In the genomic region with DNA sequence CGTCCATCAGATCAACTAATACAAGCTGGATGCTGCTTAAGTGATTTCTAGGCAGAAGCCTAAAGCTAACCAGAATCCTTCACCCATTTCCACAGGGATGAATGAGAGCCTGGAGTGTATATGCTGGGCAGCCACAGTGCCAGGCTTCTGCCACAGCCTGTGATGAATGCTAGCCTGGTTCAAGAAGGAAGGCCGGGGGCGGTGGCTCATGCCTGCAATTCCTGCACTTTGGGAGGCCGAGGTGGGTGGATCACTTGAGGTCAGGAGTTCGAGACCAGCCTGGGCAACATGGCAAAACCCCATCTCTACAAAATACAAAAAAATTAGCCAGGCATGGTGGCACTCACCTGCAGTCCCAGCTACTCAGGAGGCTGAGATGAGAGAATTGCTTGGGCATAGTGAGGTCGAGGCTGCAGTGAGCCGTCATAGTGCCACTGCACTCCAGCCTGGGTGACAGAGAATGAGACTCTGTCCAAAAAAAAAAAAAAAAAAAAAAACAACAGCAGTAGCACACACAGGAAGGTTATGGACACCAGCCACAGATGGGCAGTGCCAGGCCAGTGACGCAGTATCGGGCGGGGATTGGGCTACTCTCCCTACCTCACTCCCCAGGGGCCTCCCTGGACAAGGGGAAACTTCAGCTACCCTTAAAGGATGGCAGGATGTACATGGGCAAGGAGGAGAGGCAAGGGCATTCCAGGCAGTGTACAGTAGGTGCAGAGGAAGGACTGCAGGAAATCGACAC, we compare ENCODE assay signal across 10 cellular contexts. TPM values are rescaled to one million over a fixed set of nuclear protein-coding genes. Genes with fewer than 3 reads are reported as not detected.
DNase-seq lines count a peak whose midpoint lies in the region; ATAC-seq and TF ChIP-seq lines count a peak whose summit lies in the region.
"Had no signal": no experiment of that assay in that cellular context is flagged by ENCODE, and none has a peak within 500 bp of the region (broad histone marks: within the 10 kb centered on the region; RNA-seq: fewer than 3 reads in every experiment).

No MANE protein-coding gene starts in this region.

- no peaks in the 10 kb centered on the region for H3K9me3 Mint-ChIP-seq in T-helper 1 cell treated with Interleukin-12 subunit alpha and Interleukin-12 subunit beta and Interleukin-4 antibody, amounts not matched to agents 30 μg/mL and 1 μg/mL, for 36 hours
- H3K9me3 Mint-ChIP-seq in glutamatergic neuron (ENCODE audit: unreplicated experiment), result peaks cover 7% of the 10 kb centered on the region

- no peak for ATAC-seq in PC-3

- H3F3A ChIP-seq in PC-3 (ENCODE audit: low read length, unreplicated experiment) (no peaks in the 10 kb centered on the region), PC-9 (ENCODE audit: insufficient read depth, low read depth) (peaks cover 5% of the 10 kb centered on the region; the same call in 1 of the 2 replicates)

- H4K20me1 ChIP-seq in PC-3 (ENCODE audit: low read length) (no peaks in the 10 kb centered on the region), PC-9 (ENCODE audit: insufficient read depth) (no peaks in the 10 kb centered on the region)

- H3K9ac ChIP-seq in PC-3 (ENCODE audit: low read length), result no peak overlapping the region

- H3K4me1 ChIP-seq in PC-3 (ENCODE audit: insufficient read depth, low read length) (no peaks in the 10 kb centered on the region), sigmoid colon (peaks cover 0 to 38% (median 31%) of the 10 kb centered on the region in 4 donors), PC-9 (replicated peaks; ENCODE audit: insufficient read depth) (no peaks in the 10 kb centered on the region)
- H3K4me1 ChIP-seq: testis had no signal

- no peak for TF ChIP-seq POLR2A in sigmoid colon (IDR thresholded peaks at IDR 0.05)

- CTCF ChIA-PET in PC-3 (lab: Charles Lee) (no interaction called here), PC-9 (lab: Charles Lee) (interaction anchor here (0.5 to 0.6 kb wide), 2 partner anchors 12 to 606 kb away, joined by 7 to 10 read pairs; no protein-coding TSS in a partner anchor)

- H3K36me3 ChIP-seq in PC-3 (ENCODE audit: low read depth, low read length) (no peaks in the 10 kb centered on the region), sigmoid colon (no peaks in the 10 kb centered on the region), PC-9 (ENCODE audit: low read depth) (no peaks in the 10 kb centered on the region)
- H3K36me3 ChIP-seq: SJSA1 had no signal

- no peaks in the 10 kb centered on the region for H3K79me2 ChIP-seq in PC-3 (ENCODE audit: low read length)
- no peaks in the 10 kb centered on the region for H3K79me2 ChIP-seq in PC-9 (ENCODE audit: low read depth)

- WGBS in sigmoid colon, 2 donors, result 75 to 84% methylated on average over 11 of the region's 11 CpGs

- H3K4me2 ChIP-seq in PC-3 (ENCODE audit: low read length), result peak overlapping the region; percentile 65; the same call in 1 of the 2 replicates
- H3K4me2 ChIP-seq in PC-9, result no peak overlapping the region

- H3K9me2 ChIP-seq in PC-3 (replicated peaks; ENCODE audit: low read length) (no peaks in the 10 kb centered on the region), PC-9 (ENCODE audit: insufficient read depth) (no peaks in the 10 kb centered on the region)

- peaks cover 15% of the 10 kb centered on the region for H3K4me1 Mint-ChIP-seq in T-helper 1 cell treated with Interleukin-12 subunit alpha and Interleukin-12 subunit beta and Interleukin-4 antibody, amounts not matched to agents 30 μg/mL and 1 μg/mL, for 36 hours (ENCODE audit: low read depth)
- peaks cover 19% of the 10 kb centered on the region for H3K4me1 Mint-ChIP-seq in glutamatergic neuron (ENCODE audit: low read depth, unreplicated experiment)

- H2AFZ ChIP-seq in PC-3 (ENCODE audit: low read length), result peak overlapping the region; percentile 76
- no peak overlapping the region for H2AFZ ChIP-seq in PC-9

- H3K4me3 Mint-ChIP-seq in T-helper 1 cell treated with Interleukin-12 subunit alpha and Interleukin-12 subunit beta and Interleukin-4 antibody, amounts not matched to agents 30 μg/mL and 1 μg/mL, for 36 hours, result no peak overlapping the region
- H3K4me3 Mint-ChIP-seq in glutamatergic neuron (ENCODE audit: unreplicated experiment), result peak overlapping the region; percentile 55

- TF ChIP-seq EP300 in sigmoid colon (IDR thresholded peaks at IDR 0.05), result no peak

- peaks cover 4% of the 10 kb centered on the region for H3K27me3 Mint-ChIP-seq in T-helper 1 cell treated with Interleukin-12 subunit alpha and Interleukin-12 subunit beta and Interleukin-4 antibody, amounts not matched to agents 30 μg/mL and 1 μg/mL, for 36 hours (ENCODE audit: low read depth)
- peaks cover 9% of the 10 kb centered on the region for H3K27me3 Mint-ChIP-seq in glutamatergic neuron (ENCODE audit: unreplicated experiment)

- H3K27ac Mint-ChIP-seq in T-helper 1 cell treated with Interleukin-12 subunit alpha and Interleukin-12 subunit beta and Interleukin-4 antibody, amounts not matched to agents 30 μg/mL and 1 μg/mL, for 36 hours, result peak overlapping the region; percentile 3
- peak overlapping the region; percentile 62 for H3K27ac Mint-ChIP-seq in glutamatergic neuron (ENCODE audit: unreplicated experiment)

- H3K27me3 ChIP-seq in PC-3 (ENCODE audit: low read length) (no peaks in the 10 kb centered on the region), sigmoid colon (no peaks in the 10 kb centered on the region), PC-9 (ENCODE audit: insufficient read depth, low read depth) (no peaks in the 10 kb centered on the region)
- H3K27me3 ChIP-seq: SJSA1, testis had no signal

- TF ChIP-seq CTCF in PC-3 (conservative IDR thresholded peaks at IDR 0.05; ENCODE audit: low read depth, low read length), result no peak
- TF ChIP-seq CTCF in glutamatergic neuron (IDR thresholded peaks at IDR 0.05; ENCODE audit: partially characterized antibody, unreplicated experiment), result no peak
- no peak for TF ChIP-seq CTCF in sigmoid colon (IDR thresholded peaks at IDR 0.05)
- TF ChIP-seq CTCF in PC-9 (conservative IDR thresholded peaks at IDR 0.05), result no peak

- H3K36me3 Mint-ChIP-seq in T-helper 1 cell treated with Interleukin-12 subunit alpha and Interleukin-12 subunit beta and Interleukin-4 antibody, amounts not matched to agents 30 μg/mL and 1 μg/mL, for 36 hours (ENCODE audit: low read depth), result no peaks in the 10 kb centered on the region
- H3K36me3 Mint-ChIP-seq in glutamatergic neuron (ENCODE audit: unreplicated experiment), result no peaks in the 10 kb centered on the region

- intact Hi-C loops in PC-3 (cut with micrococcal nuclease) (no loop called here), sigmoid colon (cut with DNase I) (loop anchor here (2.0 kb wide), 1 partner anchor 100 kb away; no protein-coding TSS in a partner anchor), PC-9 (cut with micrococcal nuclease; ENCODE audit: unreplicated experiment) (loop anchor here (5.0 kb wide), 1 partner anchor 205 kb away; no protein-coding TSS in a partner anchor)

- H3K4me3 ChIP-seq in PC-3 (ENCODE audit: low read length), result no peak overlapping the region
- H3K4me3 ChIP-seq in sigmoid colon, result peak overlapping the region in 1 of 4 donors; percentile 26
- no peak overlapping the region for H3K4me3 ChIP-seq in PC-9
- H3K4me3 ChIP-seq: SJSA1 had no signal

- BruUV-seq in PC-3 (replicated peaks; lab: Mats Ljungman, UMichigan), result no TSS peak
- BruUV-seq in PC-9 (replicated peaks; lab: Mats Ljungman, UMichigan), result no TSS peak

- H3K27ac ChIP-seq in PC-3 (ENCODE audit: low read length) (no peak overlapping the region), sigmoid colon (peak overlapping the region in 1 of 4 donors; percentile 92), PC-9 (no peak overlapping the region)
- H3K27ac ChIP-seq: SJSA1, testis had no signal

- DNase-seq in T-helper 1 cell (no peak), PC-3 (no peak), glutamatergic neuron (no peak), sigmoid colon (peak; percentile 70), NCI-H2227 treated with DMSO at 0.1 percent for 48 hours (lab: John Stamatoyannopoulos, UW) (no peak), HuH-7.5 (ENCODE audit: low spot score) (no peak), PC-9 (no peak)

- POLR2A ChIA-PET in PC-3 (lab: Charles Lee; ENCODE audit: unreplicated experiment), result interaction anchor here (0.6 kb wide), 1 partner anchor 169 kb away, joined by 4 read pairs; no protein-coding TSS in a partner anchor
- POLR2A ChIA-PET in PC-9 (lab: Charles Lee; ENCODE audit: unreplicated experiment), result no interaction called here

- H3K9me3 ChIP-seq in PC-3 (ENCODE audit: low read length) (no peaks in the 10 kb centered on the region), sigmoid colon (no peaks in the 10 kb centered on the region), PC-9 (ENCODE audit: insufficient read depth, low read depth) (no peaks in the 10 kb centered on the region)
- H3K9me3 ChIP-seq: SJSA1, testis had no signal

RNA-seq across cellular contexts. Expression of a gene that starts 23.1 kb away (rescaled TPM):
- total RNA-seq in PC-3 (2014; rRNA removed) (0.11 and 0.35 TPM in 2 replicates), glutamatergic neuron (ENCODE audit: unreplicated experiment) (9.3 TPM), sigmoid colon (100 to 1,000 TPM in 1 of 4 donors, 10 to 100 TPM in 2, 1 to 10 TPM in 1; 8.2 to 106 (median 35.7) TPM), PC-9 (2021) (1.6 and 3.1 TPM in 2 replicates)
- 10 to 100 TPM in 1 of 3 donors, 1 to 10 TPM in 2; 3.6 to 44.0 (median 6.0) TPM for polyA plus RNA-seq in sigmoid colon
